23 cellular contexts compared by ENCODE assay signal in genomic region chrX:53438174-53438831, GRCh38. TPM values are rescaled to one million over a fixed set of nuclear protein-coding genes. Genes with fewer than 3 reads are reported as not detected.
DNase-seq lines count a peak whose midpoint lies in the region; TF ChIP-seq lines count a peak whose summit lies in the region.
"Had no signal": no experiment of that assay in that cellular context is flagged by ENCODE, and none has a peak within 500 bp of the region (broad histone marks: within the 10 kb centered on the region; RNA-seq: fewer than 3 reads in every experiment).

No MANE protein-coding gene starts in this region.

- H3K36me3 ChIP-seq in suprapubic skin (no peaks in the 10 kb centered on the region), tibial artery (no peaks in the 10 kb centered on the region)
- H3K36me3 ChIP-seq: SJCRH30 had no signal

- peaks cover 3% of the 10 kb centered on the region for H3K27me3 Mint-ChIP-seq in activated naive CD8-positive, alpha-beta T cell treated with anti-CD3 and anti-CD28 coated beads for 36 hours

- TF ChIP-seq CTCF in suprapubic skin (IDR thresholded peaks at IDR 0.05) (no peak), tibial artery (IDR thresholded peaks at IDR 0.05) (no peak)

- H3K4me3 Mint-ChIP-seq in activated naive CD8-positive, alpha-beta T cell treated with anti-CD3 and anti-CD28 coated beads for 36 hours, result no peak overlapping the region
- H3K4me3 Mint-ChIP-seq: activated naive CD4-positive, alpha-beta T cell treated with anti-CD3 and anti-CD28 coated beads for 36 hours; HFFc6 had no signal

- H3K27ac ChIP-seq in suprapubic skin (no peak overlapping the region), tibial artery (no peak overlapping the region)
- H3K27ac ChIP-seq: psoas muscle, SJCRH30 had no signal

- no peak overlapping the region for H3K4me3 ChIP-seq in suprapubic skin
- no peak overlapping the region for H3K4me3 ChIP-seq in tibial artery
- H3K4me3 ChIP-seq: psoas muscle, SJCRH30 had no signal

- no peaks in the 10 kb centered on the region for H3K9me3 Mint-ChIP-seq in activated naive CD8-positive, alpha-beta T cell treated with anti-CD3 and anti-CD28 coated beads for 36 hours
- H3K9me3 Mint-ChIP-seq: activated naive CD4-positive, alpha-beta T cell treated with anti-CD3 and anti-CD28 coated beads for 36 hours; CD4-positive, alpha-beta memory T cell; HFFc6 had no signal

- no peak for TF ChIP-seq POLR2A in suprapubic skin (IDR thresholded peaks at IDR 0.05)

- H3K27ac Mint-ChIP-seq in activated naive CD8-positive, alpha-beta T cell treated with anti-CD3 and anti-CD28 coated beads for 36 hours, result peak overlapping the region; percentile 29
- H3K27ac Mint-ChIP-seq: activated naive CD4-positive, alpha-beta T cell treated with anti-CD3 and anti-CD28 coated beads for 36 hours; HFFc6 had no signal

- peak; percentile 14 for DNase-seq in NCI-H2107 treated with DMSO at 0.1 percent for 48 hours (lab: John Stamatoyannopoulos, UW; ENCODE audit: unreplicated experiment)
- no peak for DNase-seq in NCI-H2107 (lab: John Stamatoyannopoulos, UW)
- DNase-seq in DMS79 (lab: John Stamatoyannopoulos, UW), result peak; percentile 4
- peak; percentile 92 for DNase-seq in NCI-H2227 treated with DMSO at 0.1 percent for 48 hours (lab: John Stamatoyannopoulos, UW)
- DNase-seq in activated naive CD8-positive, alpha-beta T cell treated with anti-CD3 and anti-CD28 coated beads for 36 hours, result no peak
- DNase-seq in suprapubic skin (ENCODE audit: low spot score in 2 of 2), result no peak
- no peak for DNase-seq in tibial artery
- no peak for DNase-seq in NCI-H82 treated with DMSO at 0.1 percent for 48 hours (lab: John Stamatoyannopoulos, UW; ENCODE audit: unreplicated experiment)
- DNase-seq: activated naive CD4-positive, alpha-beta T cell treated with anti-CD3 and anti-CD28 coated beads for 36 hours; activated T-cell treated with anti-CD3 and anti-CD28 coated beads, Interleukin-2, amount 50 U/mL, for 48 hours; AML-193; amygdala; CD4-positive, alpha-beta memory T cell; DMS 273 treated with DMSO at 0.1 percent for 48 hours; effector memory CD4-positive, alpha-beta T cell; erythroblast; GOT3; HFFc6; NCI-H2029; NCI-H524 treated with DMSO at 0.1 percent for 48 hours; psoas muscle; SJCRH30; stimulated activated naive CD4-positive, alpha-beta T cell treated with Interleukin-2 at 50 U/mL for 16 hours had no signal

- intact Hi-C loops in tibial artery (cut with DNase I; ENCODE audit: low total_unique reads), result loop anchor here (10.0 kb wide), 1 partner anchor 214 kb away; the partner anchor contains the start of gene KDM5C

- H3K27me3 ChIP-seq in suprapubic skin (no peaks in the 10 kb centered on the region), tibial artery (no peaks in the 10 kb centered on the region)
- H3K27me3 ChIP-seq: SJCRH30 had no signal

- 67% methylated on average over 5 of the region's 5 CpGs for WGBS in suprapubic skin

- peaks cover 24% of the 10 kb centered on the region for H3K4me1 Mint-ChIP-seq in activated naive CD8-positive, alpha-beta T cell treated with anti-CD3 and anti-CD28 coated beads for 36 hours

- H3K9me3 ChIP-seq in suprapubic skin, result no peaks in the 10 kb centered on the region
- no peaks in the 10 kb centered on the region for H3K9me3 ChIP-seq in tibial artery
- H3K9me3 ChIP-seq: psoas muscle, SJCRH30 had no signal

- peaks cover 2% of the 10 kb centered on the region for H3K36me3 Mint-ChIP-seq in activated naive CD8-positive, alpha-beta T cell treated with anti-CD3 and anti-CD28 coated beads for 36 hours

- peaks cover 21% of the 10 kb centered on the region for H3K4me1 ChIP-seq in suprapubic skin
- H3K4me1 ChIP-seq in tibial artery, result peaks cover 0 to 20% (median 10%) of the 10 kb centered on the region in 4 donors
- H3K4me1 ChIP-seq: SJCRH30 had no signal

- TF ChIP-seq EP300 in suprapubic skin (IDR thresholded peaks at IDR 0.05), result no peak

RNA-seq across cellular contexts. Expression of gene HSD17B10, which starts 4.1 kb away (rescaled TPM):
- total RNA-seq in activated naive CD8-positive, alpha-beta T cell treated with anti-CD3 and anti-CD28 coated beads for 36 hours, result 100 to 1,000 TPM; 135 to 145 TPM
- 100 to 1,000 TPM in 1 of 4 donors, 10 to 100 TPM in 3; 46.6 to 106 (median 93.6) TPM for total RNA-seq in suprapubic skin

RNA-seq across cellular contexts. Expression of gene RIBC1, which starts 15.6 kb away (rescaled TPM):
- 1 to 10 TPM; 1.1 TPM for total RNA-seq in activated naive CD8-positive, alpha-beta T cell treated with anti-CD3 and anti-CD28 coated beads for 36 hours
- under 1 TPM in 3 of 4 donors, not detected in 1; 0.34 to 0.56 (median 0.38) TPM for total RNA-seq in suprapubic skin

RNA-seq across cellular contexts. Expression of gene SMC1A, which starts 15.8 kb away (rescaled TPM):
- 100 to 1,000 TPM; 154 to 161 TPM for total RNA-seq in activated naive CD8-positive, alpha-beta T cell treated with anti-CD3 and anti-CD28 coated beads for 36 hours
- total RNA-seq in suprapubic skin, result 10 to 100 TPM; 28.9 to 33.9 (median 32.2) TPM

Comparison
In these comparisons a context has a peak if more than half of its experiments do, and no peak if none do; other contexts are left out.
1. DNase-seq: peak in NCI-H2107 treated with DMSO at 0.1 percent for 48 hours (single experiment), DMS79 (single experiment) and NCI-H2227 treated with DMSO at 0.1 percent for 48 hours (single experiment); none in NCI-H2107 (single experiment), activated naive CD8-positive, alpha-beta T cell treated with anti-CD3 and anti-CD28 coated beads for 36 hours (single experiment), suprapubic skin (0 of 2), tibial artery (0 of 2) and NCI-H82 treated with DMSO at 0.1 percent for 48 hours (single experiment).
2. RNA of gene SMC1A, which starts 15.8 kb away (total RNA-seq): 154 to 161 TPM in activated naive CD8-positive, alpha-beta T cell treated with anti-CD3 and anti-CD28 coated beads for 36 hours; 28.9 to 33.9 TPM in suprapubic skin; every median in the first group is over 4 times any median in the second.